Comparison of ENCODE assay signal across 9 cellular contexts in the genomic region with DNA sequence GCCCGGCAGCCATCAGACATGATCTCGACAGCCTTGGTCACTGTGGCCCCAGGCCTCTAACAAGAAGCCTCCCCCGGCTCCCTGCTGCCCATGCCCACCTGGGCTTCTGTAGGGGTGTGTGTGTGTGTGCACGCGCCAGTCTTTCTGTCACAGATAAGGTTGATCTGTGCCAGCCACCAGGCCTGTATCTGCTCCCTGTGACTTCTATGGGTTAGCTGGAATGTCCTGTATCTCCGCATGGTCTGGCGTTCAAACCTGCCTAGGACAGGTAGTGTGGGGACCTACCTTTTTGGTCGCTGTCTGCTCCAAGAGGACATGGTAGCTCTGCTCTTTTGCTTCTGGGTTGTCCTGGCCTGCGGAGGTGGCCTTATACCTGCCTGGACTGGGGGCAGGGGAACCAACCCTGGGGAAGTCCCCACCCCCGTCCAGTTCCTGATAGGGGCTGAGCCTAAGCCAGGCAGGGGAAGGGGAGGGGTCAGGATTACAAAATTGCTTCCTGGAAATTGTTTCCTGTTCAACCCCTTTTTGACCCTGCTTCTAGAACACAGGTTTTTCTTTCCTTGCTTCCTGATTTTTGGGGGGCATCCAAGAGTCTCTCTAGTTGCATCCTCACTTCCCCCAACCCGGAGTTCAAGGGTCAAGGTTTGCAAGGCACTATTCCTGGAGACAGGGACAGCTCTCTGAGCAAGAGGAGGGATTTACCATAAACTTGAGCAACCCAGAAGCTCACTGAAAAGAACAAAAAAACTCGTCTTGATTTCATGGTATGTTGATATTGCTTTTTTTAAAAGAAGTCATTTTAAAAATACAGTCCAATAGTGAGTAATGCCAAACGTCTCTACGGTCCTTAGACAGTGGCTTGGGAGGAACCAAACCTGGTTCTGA. TPM values are rescaled to one million over a fixed set of nuclear protein-coding genes. Genes with fewer than 3 reads are reported as not detected.
DNase-seq lines count a peak whose midpoint lies in the region; ATAC-seq and TF ChIP-seq lines count a peak whose summit lies in the region.
"Had no signal": no experiment of that assay in that cellular context is flagged by ENCODE, and none has a peak within 500 bp of the region (broad histone marks: within the 10 kb centered on the region; RNA-seq: fewer than 3 reads in every experiment).

A gene with protein sequence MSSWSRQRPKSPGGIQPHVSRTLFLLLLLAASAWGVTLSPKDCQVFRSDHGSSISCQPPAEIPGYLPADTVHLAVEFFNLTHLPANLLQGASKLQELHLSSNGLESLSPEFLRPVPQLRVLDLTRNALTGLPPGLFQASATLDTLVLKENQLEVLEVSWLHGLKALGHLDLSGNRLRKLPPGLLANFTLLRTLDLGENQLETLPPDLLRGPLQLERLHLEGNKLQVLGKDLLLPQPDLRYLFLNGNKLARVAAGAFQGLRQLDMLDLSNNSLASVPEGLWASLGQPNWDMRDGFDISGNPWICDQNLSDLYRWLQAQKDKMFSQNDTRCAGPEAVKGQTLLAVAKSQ (minus strand): TSS at position 340 of the 885 bp plus-strand sequence. CDS start 23 bp downstream, at position 317.

- H3K9me3 Mint-ChIP-seq in neural progenitor cell: no peaks in the 10 kb centered on the region

- ATAC-seq in HG03469 (IDR thresholded peaks at IDR 0.05; ENCODE audit: unreplicated experiment) (no peak), GM19452 (IDR thresholded peaks at IDR 0.05; ENCODE audit: unreplicated experiment) (no peak)

- H3K27me3 Mint-ChIP-seq in neural progenitor cell (ENCODE audit: insufficient read depth, low read depth): peaks cover 4% of the 10 kb centered on the region

- H3K9ac ChIP-seq in Loucy (ENCODE audit: low read depth, low read length, poor library complexity, severe bottlenecking): peak within 1 kb of the TSS; percentile 30
- H3K9ac ChIP-seq in neural progenitor cell: no peak within 1 kb of the TSS

- H4K20me1 ChIP-seq in Loucy (ENCODE audit: insufficient read depth, low read length, poor library complexity, severe bottlenecking): no peaks in the 10 kb centered on the region
- H4K20me1 ChIP-seq in neural progenitor cell (ENCODE audit: low read depth): no peaks in the 10 kb centered on the region

- H3K4me1 ChIP-seq in Loucy (ENCODE audit: insufficient read depth, low read length, poor library complexity, severe bottlenecking) (peaks cover 10% of the 10 kb centered on the region), neural progenitor cell (peaks cover 4% of the 10 kb centered on the region)

- peak within 1 kb of the TSS; percentile 92 for H2AFZ ChIP-seq in Loucy (ENCODE audit: low read length)
- no peak within 1 kb of the TSS for H2AFZ ChIP-seq in neural progenitor cell (replicated peaks)

- DNase-seq in GM12865 (ENCODE audit: low read depth) (peak; percentile 82), dermis blood vessel endothelial cell (peak; percentile 55), neural progenitor cell (ENCODE audit: low spot score) (no peak), NAMALWA (ENCODE audit: low spot score) (no peak), NCI-H1436 treated with DMSO at 0.1 percent for 48 hours (lab: John Stamatoyannopoulos, UW) (no peak)
- DNase-seq: IMR-90 had no signal

- H3K36me3 Mint-ChIP-seq in neural progenitor cell: no peaks in the 10 kb centered on the region

- H3K27ac ChIP-seq in neural progenitor cell: no peak within 1 kb of the TSS

- H3K36me3 ChIP-seq in Loucy (ENCODE audit: insufficient read depth, low read length) (no peaks in the 10 kb centered on the region), neural progenitor cell (no peaks in the 10 kb centered on the region)

- peaks cover 11% of the 10 kb centered on the region for H3K4me1 Mint-ChIP-seq in neural progenitor cell

- H3K27ac Mint-ChIP-seq in neural progenitor cell: peak within 1 kb of the TSS; percentile 46

- H3K4me3 ChIP-seq in GM12865 (ENCODE audit: low read depth, low read length) (peak within 1 kb of the TSS; percentile 57), Loucy (ENCODE audit: low read length, poor library complexity, severe bottlenecking) (peak within 1 kb of the TSS; percentile 66), neural progenitor cell (no peak within 1 kb of the TSS)

- H3K4me2 ChIP-seq in Loucy (ENCODE audit: low read depth, low read length, poor library complexity, severe bottlenecking) (peak within 1 kb of the TSS; percentile 82), neural progenitor cell (no peak within 1 kb of the TSS)

- H3K27me3 ChIP-seq in Loucy (ENCODE audit: insufficient read depth, low read length, poor library complexity, severe bottlenecking): no peaks in the 10 kb centered on the region
- peaks cover 18% of the 10 kb centered on the region for H3K27me3 ChIP-seq in neural progenitor cell

- no peaks in the 10 kb centered on the region for H3F3A ChIP-seq in Loucy (ENCODE audit: low read depth)
- H3F3A ChIP-seq in neural progenitor cell (ENCODE audit: low read depth): peaks cover 2% of the 10 kb centered on the region

- H3K9me2 ChIP-seq in Loucy (replicated peaks; ENCODE audit: low read depth, low read length): no peaks in the 10 kb centered on the region

- H3K4me3 Mint-ChIP-seq in neural progenitor cell: no peak within 1 kb of the TSS

- H3K9me3 ChIP-seq in Loucy (ENCODE audit: insufficient read depth, low read depth, low read length) (0 out of 2 replicates have a peak, but pooled peaks cover 3% of the 10 kb centered on the region), neural progenitor cell (ENCODE audit: low read depth) (no peaks in the 10 kb centered on the region)

- TF ChIP-seq CTCF in GM12865 (IDR thresholded peaks at IDR 0.05; ENCODE audit: insufficient read depth, low read depth, low read length, missing control alignments) (no peak), Loucy (conservative IDR thresholded peaks at IDR 0.05; ENCODE audit: low read length) (no peak), neural progenitor cell (IDR thresholded peaks at IDR 0.05) (no peak)

- no peaks in the 10 kb centered on the region for H3K79me2 ChIP-seq in Loucy (ENCODE audit: insufficient read depth, low read length)
- H3K79me2 ChIP-seq in neural progenitor cell (ENCODE audit: low read depth): no peaks in the 10 kb centered on the region

RNA-seq across cellular contexts. Expression of the gene that starts here (rescaled TPM):
- 1.2 and 1.6 TPM in 2 replicates for total RNA-seq in dermis blood vessel endothelial cell
- total RNA-seq in neural progenitor cell (ENCODE audit: low replicate concordance): 0.19 TPM in 1 of 2 replicates, not detected in the other
- total RNA-seq: IMR-90 had no signal

Comparison
In these comparisons a context has a peak if more than half of its experiments do, and no peak if none do; other contexts are left out.
1. DNase-seq: peak in GM12865 (single experiment) and dermis blood vessel endothelial cell (single experiment); none in neural progenitor cell (single experiment), NAMALWA (single experiment) and NCI-H1436 treated with DMSO at 0.1 percent for 48 hours (single experiment).